Comparison of ENCODE assay signal across 17 cellular contexts in genomic region chr16:15953477-15953876, GRCh38. TPM values are rescaled to one million over a fixed set of nuclear protein-coding genes. Genes with fewer than 3 reads are reported as not detected.
DNase-seq lines count a peak whose midpoint lies in the region; ATAC-seq, FAIRE-seq and TF ChIP-seq lines count a peak whose summit lies in the region.
"Had no signal": no experiment of that assay in that cellular context is flagged by ENCODE, and none has a peak within 500 bp of the region (broad histone marks: within the 10 kb centered on the region; RNA-seq: fewer than 3 reads in every experiment).

No MANE protein-coding gene starts in this region.

- peaks cover 34% of the 10 kb centered on the region for H3K36me3 Mint-ChIP-seq in activated T-helper 1 cell treated with anti-CD3 and anti-CD28 coated beads, Interleukin-12 subunit alpha, Interleukin-12 subunit beta, Interleukin-2, Interleukin-4 antibody, amounts not matched to agents 30 ng/mL and 10 ng/mL and 1 ng/mL, durations not matched to agents 14 hours and 24 hours and 36 hours (ENCODE audit: low read depth)

- no peaks in the 10 kb centered on the region for H3K27me3 ChIP-seq in BLaER1 treated with 17β-estradiol and CSF1 and Interleukin-3, amounts not matched to agents 10 nM and 100 nM
- no peaks in the 10 kb centered on the region for H3K27me3 ChIP-seq in esophagus muscularis mucosa
- no peaks in the 10 kb centered on the region for H3K27me3 ChIP-seq in esophagus squamous epithelium
- H3K27me3 ChIP-seq: MG63 had no signal

- intact Hi-C loops in activated T-helper 1 cell treated with anti-CD3 and anti-CD28 coated beads, Interleukin-12 subunit alpha, Interleukin-12 subunit beta, Interleukin-2, Interleukin-4 antibody, amounts not matched to agents 30 ng/mL and 10 ng/mL and 1 ng/mL, durations not matched to agents 14 hours and 24 hours and 36 hours (cut with micrococcal nuclease), result no loop called here
- intact Hi-C loops in esophagus muscularis mucosa (cut with DNase I), result loop anchor here (5.0 kb wide), 2 partner anchors 59 to 174 kb away; no protein-coding TSS in a partner anchor
- intact Hi-C loops in esophagus squamous epithelium (cut with DNase I), result no loop called here

- H3K36me3 ChIP-seq in BLaER1 treated with 17β-estradiol and CSF1 and Interleukin-3, amounts not matched to agents 10 nM and 100 nM, result peaks cover 0 to 27% (median 12%) of the 10 kb centered on the region in 11 experiments; a peak in 9 of 22 replicates
- H3K36me3 ChIP-seq in esophagus muscularis mucosa (no peaks in the 10 kb centered on the region), esophagus squamous epithelium (no peaks in the 10 kb centered on the region)

- H3K4me2 ChIP-seq in A549, result peak overlapping the region; percentile 94
- peak overlapping the region in 9 of 11 experiments; percentile 83 to 99 (median 93); a peak in 14 of 22 replicates for H3K4me2 ChIP-seq in BLaER1 treated with 17β-estradiol and CSF1 and Interleukin-3, amounts not matched to agents 10 nM and 100 nM

- TF ChIP-seq EP300 in A549 (IDR thresholded peaks at IDR 0.05) (no peak), esophagus muscularis mucosa (IDR thresholded peaks at IDR 0.05) (no peak)

- DNase-seq in A549 (ENCODE audit: low read depth in 1 of 2, low spot score in 1 of 2) (no peak), esophagus muscularis mucosa (ENCODE audit: extremely low spot score) (no peak), esophagus squamous epithelium (lab: John Stamatoyannopoulos, UW) (no peak), dedifferentiated amniotic fluid mesenchymal stem cell (ENCODE audit: extremely low spot score) (no peak)
- no peak for DNase-seq in activated T-helper 1 cell treated with anti-CD3 and anti-CD28 coated beads, Interleukin-12 subunit alpha, Interleukin-12 subunit beta, Interleukin-2, Interleukin-4 antibody, amounts not matched to agents 30 ng/mL and 10 ng/mL and 1 ng/mL, durations not matched to agents 14 hours and 24 hours and 36 hours (ENCODE audit: low spot score)
- DNase-seq: activated CD4-positive, CD25-positive, alpha-beta regulatory T cell treated with anti-CD3 and anti-CD28 coated beads, Interleukin-2, amount 50 U/mL, for 72 hours; AML-193; anterior cingulate cortex; DMS 273 treated with DMSO at 0.1 percent for 48 hours; foreskin fibroblast; left cardiac atrium; MG63; NCI-H187 treated with DMSO at 0.1 percent for 48 hours; NCI-H510A treated with DMSO at 0.1 percent for 48 hours; stimulated activated CD4-positive, alpha-beta T cell treated with anti-CD3 and anti-CD28 coated beads, Interleukin-2, amount 100 ng/mL, for 24 hours had no signal

- WGBS in A549 (ENCODE audit: missing lambda C conversion rate), result 87% methylated on average over 8 of the region's 8 CpGs
- 82% methylated on average over 8 of the region's 8 CpGs for WGBS in esophagus muscularis mucosa
- WGBS in esophagus squamous epithelium, 2 donors, result 76 to 83% methylated on average over 8 of the region's 8 CpGs

- peak overlapping the region; percentile 99 for H3K4me3 Mint-ChIP-seq in activated T-helper 1 cell treated with anti-CD3 and anti-CD28 coated beads, Interleukin-12 subunit alpha, Interleukin-12 subunit beta, Interleukin-2, Interleukin-4 antibody, amounts not matched to agents 30 ng/mL and 10 ng/mL and 1 ng/mL, durations not matched to agents 14 hours and 24 hours and 36 hours

- no peak for TF ChIP-seq RAD21 in A549 (conservative IDR thresholded peaks at IDR 0.05 in 1 of 2, IDR thresholded peaks at IDR 0.05 in 1 of 2)

- peaks cover 2% of the 10 kb centered on the region for H3K27me3 Mint-ChIP-seq in activated T-helper 1 cell treated with anti-CD3 and anti-CD28 coated beads, Interleukin-12 subunit alpha, Interleukin-12 subunit beta, Interleukin-2, Interleukin-4 antibody, amounts not matched to agents 30 ng/mL and 10 ng/mL and 1 ng/mL, durations not matched to agents 14 hours and 24 hours and 36 hours (ENCODE audit: insufficient read depth)

- TF ChIP-seq CTCF in A549 (IDR thresholded peaks at IDR 0.05) (no peak), esophagus muscularis mucosa (IDR thresholded peaks at IDR 0.05) (no peak), esophagus squamous epithelium (IDR thresholded peaks at IDR 0.05) (no peak)

- H3K4me1 Mint-ChIP-seq in activated T-helper 1 cell treated with anti-CD3 and anti-CD28 coated beads, Interleukin-12 subunit alpha, Interleukin-12 subunit beta, Interleukin-2, Interleukin-4 antibody, amounts not matched to agents 30 ng/mL and 10 ng/mL and 1 ng/mL, durations not matched to agents 14 hours and 24 hours and 36 hours (ENCODE audit: low read depth), result peaks cover 66% of the 10 kb centered on the region

- no peak overlapping the region for H3K9ac ChIP-seq in BLaER1 treated with 17β-estradiol and CSF1 and Interleukin-3, amounts not matched to agents 10 nM and 100 nM

- H3K4me1 ChIP-seq in A549 (peaks cover 66% of the 10 kb centered on the region), esophagus muscularis mucosa (peaks cover 25 to 87% (median 87%) of the 10 kb centered on the region in 4 donors), esophagus squamous epithelium (peaks cover 12 to 83% (median 38%) of the 10 kb centered on the region in 3 donors)
- peaks cover 41 to 76% (median 58%) of the 10 kb centered on the region in 10 experiments for H3K4me1 ChIP-seq in BLaER1 treated with 17β-estradiol and CSF1 and Interleukin-3, amounts not matched to agents 10 nM and 100 nM

- CTCF ChIA-PET in A549 (lab: Yijun Ruan, JAX), result interaction anchor here (1.6 to 5.1 kb wide), 3 partner anchors 12 to 79 kb away, joined by 3 to 28 read pairs (median 11); no protein-coding TSS in a partner anchor

- H3K4me3 ChIP-seq in A549 (no peak overlapping the region), esophagus muscularis mucosa (peak overlapping the region in 3 of 4 donors; percentile 14 to 95 (median 94)), esophagus squamous epithelium (no peak overlapping the region)
- no peak overlapping the region for H3K4me3 ChIP-seq in BLaER1 treated with 17β-estradiol and CSF1 and Interleukin-3, amounts not matched to agents 10 nM and 100 nM
- H3K4me3 ChIP-seq: MG63 had no signal

- peak overlapping the region; percentile 100 for H3K27ac Mint-ChIP-seq in activated T-helper 1 cell treated with anti-CD3 and anti-CD28 coated beads, Interleukin-12 subunit alpha, Interleukin-12 subunit beta, Interleukin-2, Interleukin-4 antibody, amounts not matched to agents 30 ng/mL and 10 ng/mL and 1 ng/mL, durations not matched to agents 14 hours and 24 hours and 36 hours

- H3K27ac ChIP-seq in A549 (peak overlapping the region; percentile 14 to 100; a peak in 3 of 6 replicates), esophagus muscularis mucosa (replicated peaks in 1 of 4) (peak overlapping the region; percentile 93 to 98 (median 95)), esophagus squamous epithelium (peak overlapping the region in 2 of 4 donors; percentile 92 to 96)
- H3K27ac ChIP-seq in BLaER1 treated with 17β-estradiol and CSF1 and Interleukin-3, amounts not matched to agents 10 nM and 100 nM, result no peak overlapping the region

- POLR2A ChIA-PET in A549 (lab: Yijun Ruan, JAX), result no interaction called here

- no peaks in the 10 kb centered on the region for H3K9me3 ChIP-seq in A549
- no peaks in the 10 kb centered on the region for H3K9me3 ChIP-seq in BLaER1 treated with 17β-estradiol and CSF1 and Interleukin-3, amounts not matched to agents 10 nM and 100 nM (replicated peaks in 1 of 11)
- no peaks in the 10 kb centered on the region for H3K9me3 ChIP-seq in esophagus muscularis mucosa
- no peaks in the 10 kb centered on the region for H3K9me3 ChIP-seq in esophagus squamous epithelium
- H3K9me3 ChIP-seq: MG63 had no signal

- FAIRE-seq in A549 (lab: Jason Lieb, UNC), result no peak

- no peaks in the 10 kb centered on the region for H3K9me3 Mint-ChIP-seq in activated T-helper 1 cell treated with anti-CD3 and anti-CD28 coated beads, Interleukin-12 subunit alpha, Interleukin-12 subunit beta, Interleukin-2, Interleukin-4 antibody, amounts not matched to agents 30 ng/mL and 10 ng/mL and 1 ng/mL, durations not matched to agents 14 hours and 24 hours and 36 hours

- peaks cover 49 to 80% (median 73%) of the 10 kb centered on the region in 11 experiments; a peak in 21 of 22 replicates for H4K20me1 ChIP-seq in BLaER1 treated with 17β-estradiol and CSF1 and Interleukin-3, amounts not matched to agents 10 nM and 100 nM

- no peak for TF ChIP-seq POLR2A in A549 (IDR thresholded peaks at IDR 0.05; ENCODE audit: low read length)
- TF ChIP-seq POLR2A in esophagus muscularis mucosa (IDR thresholded peaks at IDR 0.05; ENCODE audit: low read depth), result no peak
- no peak for TF ChIP-seq POLR2A in esophagus squamous epithelium (IDR thresholded peaks at IDR 0.05)

- ATAC-seq in A549 (no peak), HG02970 (IDR thresholded peaks at IDR 0.05; ENCODE audit: low FRiP score, unreplicated experiment) (no peak)
- ATAC-seq: left cardiac atrium had no signal

TF ChIP-seq in A549, 52 proteins besides CTCF, POLR2A, EP300 and RAD21 (continues in another document):
- TF ChIP-seq SMC3 (IDR thresholded peaks at IDR 0.05) (no peak), BHLHE40 (IDR thresholded peaks at IDR 0.05; ENCODE audit: low read depth, low read length) (no peak), HDAC2 (IDR thresholded peaks at IDR 0.05) (no peak), MYC (IDR thresholded peaks at IDR 0.05; ENCODE audit: borderline replicate concordance, low read length) (no peak), USF2 (IDR thresholded peaks at IDR 0.05) (no peak), MAX (IDR thresholded peaks at IDR 0.05) (no peak), ZFP36 (IDR thresholded peaks at IDR 0.05; ENCODE audit: borderline replicate concordance, partially characterized antibody) (no peak)

RNA-seq across cellular contexts. Expression of gene ABCC1, which starts 4.1 kb away (rescaled TPM):
- 56.5 and 108 TPM in 2 replicates for polyA plus RNA-seq in A549 (2011; rRNA removed)
- polyA plus RNA-seq in A549 (2012; cell fraction: cytosol; rRNA removed), result 59.3 and 77.9 TPM in 2 replicates
- polyA plus RNA-seq in A549 (2012; cell fraction: nucleus; rRNA removed), result 184 and 231 TPM in 2 replicates
- 86.7 to 93.8 TPM (median 90.7 TPM) in 3 replicates for polyA plus RNA-seq in A549 (2017; fragmentation: RNase III; extraction: RNeasy Plus Mini Kit Qiagen cat#74134 plus additional on column Dnase treatment)
- 359 and 414 TPM in 2 replicates for polyA minus RNA-seq in A549 (2011; rRNA and poly(A)+ RNA removed)
- 102 and 108 TPM in 2 replicates for total RNA-seq in activated T-helper 1 cell treated with anti-CD3 and anti-CD28 coated beads, Interleukin-12 subunit alpha, Interleukin-12 subunit beta, Interleukin-2, Interleukin-4 antibody, amounts not matched to agents 30 ng/mL and 10 ng/mL and 1 ng/mL, durations not matched to agents 14 hours and 24 hours and 36 hours
- total RNA-seq in esophagus muscularis mucosa, result 100 to 1,000 TPM in 2 of 4 donors, 10 to 100 TPM in 2; 61.8 to 141 (median 103) TPM
- total RNA-seq in esophagus squamous epithelium, result 10 to 100 TPM; 22.9 to 56.7 (median 46.9) TPM

Comparison
In these comparisons a context has a peak if more than half of its experiments do, and no peak if none do; other contexts are left out.
1. H3K27ac ChIP-seq: peak in A549 (2 of 2) and esophagus muscularis mucosa (4 of 4); none in BLaER1 treated with 17β-estradiol and CSF1 and Interleukin-3, amounts not matched to agents 10 nM and 100 nM (0 of 11).
2. H3K4me3 ChIP-seq: peak in esophagus muscularis mucosa (3 of 4); none in A549 (single experiment), BLaER1 treated with 17β-estradiol and CSF1 and Interleukin-3, amounts not matched to agents 10 nM and 100 nM (0 of 10) and esophagus squamous epithelium (0 of 4).